In the genomic region with DNA sequence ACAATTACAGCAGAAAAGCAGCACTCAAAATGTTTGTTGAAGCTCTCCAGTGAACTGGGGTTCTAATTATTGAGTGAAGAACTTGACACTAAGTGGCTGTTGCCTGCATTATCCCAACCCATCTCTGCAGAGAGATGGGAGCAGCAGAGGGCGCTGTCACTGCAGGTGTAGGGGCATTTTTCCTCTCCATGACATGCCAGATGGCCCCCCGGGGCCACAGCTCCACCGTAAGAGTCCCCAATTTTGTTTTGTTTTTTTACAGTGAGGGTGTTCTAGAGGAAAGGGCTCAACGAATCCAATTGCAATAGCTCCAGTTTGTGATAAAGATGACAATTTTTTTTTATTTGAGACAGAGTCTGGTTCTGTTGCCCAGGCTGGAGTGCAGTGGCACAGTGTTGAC, we compare ENCODE assay signal across 1 cellular context.
TF ChIP-seq lines count a peak whose summit lies in the region.

No MANE protein-coding gene starts in this region.

TF ChIP-seq in SK-N-SH treated with all-trans-retinoic acid at 6 μM for 48 hours, 23 proteins besides CTCF, POLR2A, EP300 and RAD21 (continued from another document):
- TF ChIP-seq TSHZ2 (CRISPR knock-in tag; IDR thresholded peaks at IDR 0.05): no peak
- no peak for TF ChIP-seq ZC3H10 (CRISPR knock-in tag; IDR thresholded peaks at IDR 0.05)
- no peak for TF ChIP-seq BACH2 (CRISPR knock-in tag; IDR thresholded peaks at IDR 0.05; ENCODE audit: borderline replicate concordance)
- no peak for TF ChIP-seq CSRNP3 (CRISPR knock-in tag; IDR thresholded peaks at IDR 0.05)
- TF ChIP-seq SNAI2 (CRISPR knock-in tag; IDR thresholded peaks at IDR 0.05): no peak
- no peak for TF ChIP-seq CSDC2 (CRISPR knock-in tag; IDR thresholded peaks at IDR 0.05)
- no peak for TF ChIP-seq ZNF8 (CRISPR knock-in tag; IDR thresholded peaks at IDR 0.05)
- TF ChIP-seq POU6F1 (CRISPR knock-in tag; IDR thresholded peaks at IDR 0.05; ENCODE audit: borderline replicate concordance, low read depth): no peak
- TF ChIP-seq GLIS3 (CRISPR knock-in tag; IDR thresholded peaks at IDR 0.05): no peak
- TF ChIP-seq ZNF70 (CRISPR knock-in tag; IDR thresholded peaks at IDR 0.05): no peak
- TF ChIP-seq ZFP3 (CRISPR knock-in tag; IDR thresholded peaks at IDR 0.05): no peak
- no peak for TF ChIP-seq OSR1 (CRISPR knock-in tag; IDR thresholded peaks at IDR 0.05)
- no peak for TF ChIP-seq ZNF565 (CRISPR knock-in tag; conservative IDR thresholded peaks at IDR 0.05; ENCODE audit: low read depth)
TF ChIP-seq in SK-N-SH treated with all-trans-retinoic acid at 6 μM for 48 hours: peak in this region for 0.
